In the genomic region with DNA sequence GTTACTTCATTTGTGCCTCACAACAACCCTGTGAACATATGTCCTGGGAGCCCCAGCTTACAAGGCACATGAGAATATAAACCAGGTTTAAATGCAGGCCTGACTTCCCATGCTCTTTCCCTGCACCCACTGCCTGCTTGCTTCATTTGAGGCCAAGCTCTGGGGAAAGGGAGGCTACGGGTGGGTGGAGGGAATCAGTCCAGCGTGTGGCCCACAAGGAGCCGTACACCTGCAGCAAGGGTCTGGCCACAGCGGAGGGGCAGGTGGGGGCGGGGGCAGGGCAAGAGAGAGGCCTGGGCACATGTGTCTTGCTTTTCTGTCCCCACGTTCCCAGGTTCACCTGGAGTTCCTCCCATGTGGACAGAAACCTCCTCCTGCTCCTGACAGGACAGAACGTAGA, we compare ENCODE assay signal across 19 cellular contexts. TPM values are rescaled to one million over a fixed set of nuclear protein-coding genes. Genes with fewer than 3 reads are reported as not detected.
"Had no signal": no experiment of that assay in that cellular context is flagged by ENCODE, and none has a peak within 500 bp of the region (broad histone marks: within the 10 kb centered on the region; RNA-seq: fewer than 3 reads in every experiment).

No MANE protein-coding gene starts in this region.

- H3K4me3 ChIP-seq: ascending aorta, body of pancreas, SK-N-MC had no signal

- DNase-seq: activated CD4-positive, alpha-beta memory T cell treated with anti-CD3 and anti-CD28 coated beads for 36 hours; activated CD4-positive, alpha-beta T cell treated with anti-CD3 and anti-CD28 coated beads, Interleukin-2, amount 10 ng/mL, durations not matched to agents 7 days and 5 days; activated CD4-positive, CD25-positive, alpha-beta regulatory T cell; activated CD8-positive, alpha-beta memory T cell treated with anti-CD3 and anti-CD28 coated beads for 24 hours; activated effector memory CD4-positive, alpha-beta T cell treated with anti-CD3 and anti-CD28 coated beads, Interleukin-2, amount 50 U/mL, for 16 hours; activated naive CD4-positive, alpha-beta T cell treated with Interleukin-2 at 50 U/mL for 16 hours; activated naive CD8-positive, alpha-beta T cell treated with anti-CD3 and anti-CD28 coated beads, Interleukin-2, amount 50 U/mL, for 24 hours; activated T-cell treated with anti-CD3 and anti-CD28 coated beads, Interleukin-2, amount 50 U/mL, for 4 hours; amniotic stem cell; body of pancreas; NCI-H2029 treated with DMSO at 0.1 percent for 48 hours; NCI-H446; NCI-H526 treated with DMSO at 0.1 percent for 48 hours; PC-3; T-helper 1 cell had no signal

- H3K9me3 ChIP-seq: ascending aorta, body of pancreas had no signal

- H3K27me3 ChIP-seq: ascending aorta, body of pancreas had no signal

- H3K27ac ChIP-seq: ascending aorta, body of pancreas, SK-N-MC, VCaP had no signal

- ATAC-seq: activated naive CD4-positive, alpha-beta T cell treated with anti-CD3 and anti-CD28 coated beads, Interleukin-2, amount 50 U/mL, for 72 hours; activated naive CD8-positive, alpha-beta T cell treated with anti-CD3 and anti-CD28 coated beads, Interleukin-2, amount 50 U/mL, for 24 hours; activated T-cell treated with anti-CD3 and anti-CD28 coated beads, Interleukin-2, amount 50 U/mL, for 4 hours; body of pancreas; PC-3 had no signal

- H3K4me1 ChIP-seq: ascending aorta had no signal

- H3K36me3 ChIP-seq: ascending aorta had no signal

RNA-seq across cellular contexts. Expression of gene FAM83F, which starts 26.2 kb away (rescaled TPM):
- total RNA-seq: ascending aorta had no signal
